In genomic region chr20:59940129-59940955, GRCh38 we compare ENCODE assay signal across 8 cellular contexts. TPM values are rescaled to one million over a fixed set of nuclear protein-coding genes. Genes with fewer than 3 reads are reported as not detected.
DNase-seq lines count a peak whose midpoint lies in the region; ATAC-seq and TF ChIP-seq lines count a peak whose summit lies in the region.

FAM217B (plus strand) TSS chr20:59940389; CDS start chr20:59943944, 3,555 bp downstream.
PPP1R3D (minus strand) TSS chr20:59940305; CDS start chr20:59939931, 374 bp downstream.

- no peak for TF ChIP-seq CTCF in AG10803 (conservative IDR thresholded peaks at IDR 0.05; ENCODE audit: low read length)
- no peak for TF ChIP-seq CTCF in kidney epithelial cell (IDR thresholded peaks at IDR 0.05; ENCODE audit: insufficient read depth, low read length, poor library complexity, severe bottlenecking)

- ATAC-seq in GM19025 (IDR thresholded peaks at IDR 0.05; ENCODE audit: low read depth, unreplicated experiment) (peak; percentile 93), HG03280 (IDR thresholded peaks at IDR 0.05; ENCODE audit: unreplicated experiment) (peak; percentile 93)

- no peaks in the 10 kb centered on the region for H3K36me3 ChIP-seq in kidney epithelial cell (ENCODE audit: control insufficient read depth, insufficient read depth, low read length)

- H3K27me3 ChIP-seq in kidney epithelial cell (ENCODE audit: control insufficient read depth, insufficient read depth, low read length): no peaks in the 10 kb centered on the region

- DNase-seq in AG10803 (ENCODE audit: low read depth) (peak; percentile 98), NCI-H345 (lab: John Stamatoyannopoulos, UW) (peak; percentile 89), cerebellar nuclear complex (lab: John Stamatoyannopoulos, UW) (peak; percentile 65 to 76), kidney epithelial cell (ENCODE audit: low read depth) (peak; percentile 91)
- DNase-seq in activated CD4-positive, CD25-positive, alpha-beta regulatory T cell treated with anti-CD3 and anti-CD28 coated beads, Interleukin-2, amount 50 U/mL, for 72 hours: peak; percentile 92
- peak; percentile 95 for DNase-seq in stimulated activated CD4-positive, alpha-beta T cell treated with anti-CD3 and anti-CD28 coated beads, Interleukin-15, amount 100 ng/mL, for 24 hours

- peak within 1 kb of the TSS; percentile 82 for H3K4me3 ChIP-seq in AG10803 (ENCODE audit: low read length)
- H3K4me3 ChIP-seq in kidney epithelial cell (ENCODE audit: low read depth, low read length): peak within 1 kb of the TSS; percentile 66

RNA-seq across cellular contexts. Expression of gene FAM217B, which starts in this region (rescaled TPM):
- 8.9 and 10.8 TPM in 2 replicates for total RNA-seq in kidney epithelial cell

RNA-seq across cellular contexts. Expression of gene PPP1R3D, which starts in this region (rescaled TPM):
- total RNA-seq in kidney epithelial cell: 5.5 and 6.8 TPM in 2 replicates

Comparison
In these comparisons a context has a peak if more than half of its experiments do, and no peak if none do; other contexts are left out.
1. Peak in every context shown above with its lines: DNase-seq, ATAC-seq and H3K4me3 ChIP-seq.